In genomic region chr5:150167908-150168307, GRCh38 we compare ENCODE assay signal across 22 cellular contexts. TPM values are rescaled to one million over a fixed set of nuclear protein-coding genes. Genes with fewer than 3 reads are reported as not detected.
DNase-seq lines count a peak whose midpoint lies in the region; TF ChIP-seq lines count a peak whose summit lies in the region.
"Had no signal": no experiment of that assay in that cellular context is flagged by ENCODE, and none has a peak within 500 bp of the region (broad histone marks: within the 10 kb centered on the region; RNA-seq: fewer than 3 reads in every experiment).

No MANE protein-coding gene starts in this region.

- H3K27me3 Mint-ChIP-seq in osteocyte (ENCODE audit: unreplicated experiment), result peaks cover 16% of the 10 kb centered on the region

- no peaks in the 10 kb centered on the region for H3K9me3 ChIP-seq in MM.1S (replicated peaks; ENCODE audit: insufficient read depth, low read length)
- H3K9me3 ChIP-seq in thyroid gland, result no peaks in the 10 kb centered on the region

- no peak overlapping the region for H3K27ac Mint-ChIP-seq in osteocyte (ENCODE audit: unreplicated experiment)
- H3K27ac Mint-ChIP-seq: activated naive CD4-positive, alpha-beta T cell treated with anti-CD3 and anti-CD28 coated beads, Interleukin-2, amount 10 ng/mL, durations not matched to agents 7 days and 5 days; effector memory CD8-positive, alpha-beta T cell had no signal

- H3K4me3 ChIP-seq in MM.1S (ENCODE audit: low read length), result no peak overlapping the region
- no peak overlapping the region for H3K4me3 ChIP-seq in fibroblast of pulmonary artery (replicated peaks; ENCODE audit: low read depth, low read length)
- no peak overlapping the region for H3K4me3 ChIP-seq in thyroid gland (replicated peaks in 1 of 3)
- H3K4me3 ChIP-seq: cardiac muscle cell, skin epidermis had no signal

- WGBS in thyroid gland, 2 donors, result 80 to 84% methylated on average over 14 of the region's 14 CpGs

- H3K9ac ChIP-seq in MM.1S (ENCODE audit: low read length), result no peak overlapping the region

- no peak overlapping the region for H3K4me3 Mint-ChIP-seq in osteocyte (ENCODE audit: unreplicated experiment)
- H3K4me3 Mint-ChIP-seq: activated naive CD4-positive, alpha-beta T cell treated with anti-CD3 and anti-CD28 coated beads, Interleukin-2, amount 10 ng/mL, durations not matched to agents 7 days and 5 days; effector memory CD8-positive, alpha-beta T cell had no signal

- DNase-seq in MM.1S, result no peak
- no peak for DNase-seq in fibroblast of pulmonary artery (ENCODE audit: low read depth)
- DNase-seq in osteocyte (ENCODE audit: extremely low spot score, unreplicated experiment), result no peak
- DNase-seq in DMS 273 (lab: John Stamatoyannopoulos, UW; ENCODE audit: unreplicated experiment), result no peak
- no peak for DNase-seq in NCI-H2029 treated with DMSO at 0.1 percent for 48 hours (lab: John Stamatoyannopoulos, UW)
- no peak for DNase-seq in head of caudate nucleus
- DNase-seq in thyroid gland, result no peak
- DNase-seq: activated CD4-positive, CD25-positive, alpha-beta regulatory T cell; activated naive CD4-positive, alpha-beta T cell treated with anti-CD3 and anti-CD28 coated beads, Interleukin-2, amount 10 ng/mL, durations not matched to agents 7 days and 5 days; effector memory CD8-positive, alpha-beta T cell; foreskin melanocyte; NCI-H774; occipital lobe; stimulated activated naive CD4-positive, alpha-beta T cell; T-helper 1 cell had no signal

- no peaks in the 10 kb centered on the region for H3K9me3 Mint-ChIP-seq in osteocyte (ENCODE audit: unreplicated experiment)
- H3K9me3 Mint-ChIP-seq: activated naive CD4-positive, alpha-beta T cell treated with anti-CD3 and anti-CD28 coated beads, Interleukin-2, amount 10 ng/mL, durations not matched to agents 7 days and 5 days; effector memory CD8-positive, alpha-beta T cell had no signal

- H3K4me2 ChIP-seq in MM.1S (ENCODE audit: low read depth, low read length), result no peak overlapping the region

- H3K36me3 ChIP-seq in MM.1S (replicated peaks; ENCODE audit: insufficient read depth, low read length), result no peaks in the 10 kb centered on the region
- H3K36me3 ChIP-seq in thyroid gland, result no peaks in the 10 kb centered on the region
- H3K36me3 ChIP-seq: cardiac muscle cell had no signal

- H3K4me1 ChIP-seq in MM.1S (ENCODE audit: low read length) (no peaks in the 10 kb centered on the region), thyroid gland (peaks cover 0 to 10% of the 10 kb centered on the region in 2 donors)

- no peak overlapping the region for H2AFZ ChIP-seq in MM.1S (ENCODE audit: low read length)

- H3K36me3 Mint-ChIP-seq in osteocyte (ENCODE audit: unreplicated experiment), result no peaks in the 10 kb centered on the region
- H3K36me3 Mint-ChIP-seq: activated naive CD4-positive, alpha-beta T cell treated with anti-CD3 and anti-CD28 coated beads, Interleukin-2, amount 10 ng/mL, durations not matched to agents 7 days and 5 days had no signal

- H4K20me1 ChIP-seq in MM.1S (ENCODE audit: insufficient read depth, low read length), result no peaks in the 10 kb centered on the region

- TF ChIP-seq CTCF in GM12873 (IDR thresholded peaks at IDR 0.05; ENCODE audit: insufficient read depth, low read depth, low read length, missing control alignments) (peak; percentile 22), MM.1S (IDR thresholded peaks at IDR 0.05; ENCODE audit: low read length) (peak; percentile 12; the same call in 1 of the 2 replicates), fibroblast of pulmonary artery (IDR thresholded peaks at IDR 0.05; ENCODE audit: low read length, missing control alignments) (peak; percentile 10), osteocyte (IDR thresholded peaks at IDR 0.05) (peak; percentile 11), thyroid gland (IDR thresholded peaks at IDR 0.05) (no peak)

- TF ChIP-seq POLR2A in thyroid gland (IDR thresholded peaks at IDR 0.05), result no peak

- H3K27me3 ChIP-seq in MM.1S (replicated peaks; ENCODE audit: insufficient read depth, low read length) (peaks cover 17% of the 10 kb centered on the region), thyroid gland (peaks cover 3% of the 10 kb centered on the region)

- peaks cover 18% of the 10 kb centered on the region for H3K4me1 Mint-ChIP-seq in osteocyte (ENCODE audit: unreplicated experiment)
- H3K4me1 Mint-ChIP-seq: activated naive CD4-positive, alpha-beta T cell treated with anti-CD3 and anti-CD28 coated beads, Interleukin-2, amount 10 ng/mL, durations not matched to agents 7 days and 5 days had no signal

- H3K27ac ChIP-seq in MM.1S (ENCODE audit: low read length), result no peak overlapping the region
- H3K27ac ChIP-seq in thyroid gland, result no peak overlapping the region
- H3K27ac ChIP-seq: C4-2B, cardiac muscle cell, skin epidermis had no signal

- no peaks in the 10 kb centered on the region for H3K79me2 ChIP-seq in MM.1S (ENCODE audit: low read length)

- H3K9me2 ChIP-seq in MM.1S (replicated peaks; ENCODE audit: insufficient read depth, low read length), result no peaks in the 10 kb centered on the region

- H3F3A ChIP-seq in MM.1S (ENCODE audit: insufficient read depth, low read length), result no peaks in the 10 kb centered on the region

- intact Hi-C loops in head of caudate nucleus (cut with DNase I), result loop anchor here (5.0 kb wide), 1 partner anchor 44 kb away; no protein-coding TSS in a partner anchor
- intact Hi-C loops in thyroid gland (cut with DNase I), result no loop called here

RNA-seq across cellular contexts. Expression of gene CDX1, which starts 1.3 kb away (rescaled TPM):
- total RNA-seq in osteocyte (0.71 and 1.0 TPM in 2 replicates), thyroid gland (not detected)
- total RNA-seq: cardiac muscle cell, occipital lobe had no signal

RNA-seq across cellular contexts. Expression of gene PDGFRB, which starts 12.3 kb away (rescaled TPM):
- 1,093 and 1,131 TPM in 2 replicates for total RNA-seq in osteocyte
- total RNA-seq in thyroid gland, result 100 to 1,000 TPM in 2 of 4 donors, 10 to 100 TPM in 2; 47.3 to 108 (median 84.8) TPM

RNA-seq across cellular contexts. Expression of gene SLC6A7, which starts 22.0 kb away (rescaled TPM):
- total RNA-seq in osteocyte, result not detected in 2 replicates
- not detected for total RNA-seq in thyroid gland
- total RNA-seq: cardiac muscle cell, mesenteric fat pad, RPMI7951, urinary bladder had no signal

Comparison
In these comparisons a context has a peak if more than half of its experiments do, and no peak if none do; other contexts are left out.
1. CTCF ChIP-seq: peak in GM12873 (single experiment), MM.1S (single experiment), fibroblast of pulmonary artery (single experiment) and osteocyte (single experiment); none in thyroid gland (0 of 6).
2. RNA of gene PDGFRB, which starts 12.3 kb away (total RNA-seq): 1,093 to 1,131 TPM in osteocyte; 47.3 to 108 TPM in thyroid gland; every median in the first group is over 10 times any median in the second.